ENCODE assay signal across 1 cellular context in genomic region chr6:33021917-33022316, GRCh38.
TF ChIP-seq lines count a peak whose summit lies in the region.

No MANE protein-coding gene starts in this region.

TF ChIP-seq in GM23338, 12 proteins besides CTCF, POLR2A, EP300 and RAD21 (continued from another document):
- TF ChIP-seq ZNF462 (CRISPR knock-in tag; IDR thresholded peaks at IDR 0.05) = no peak
- no peak for TF ChIP-seq JUNB (IDR thresholded peaks at IDR 0.05; ENCODE audit: unreplicated experiment)
- no peak for TF ChIP-seq ZNF114 (CRISPR knock-in tag; IDR thresholded peaks at IDR 0.05)
TF ChIP-seq in GM23338: peak in this region for 0.
